Comparison of ENCODE assay signal across 8 cellular contexts in genomic region chr12:79737875-79738718, GRCh38. TPM values are rescaled to one million over a fixed set of nuclear protein-coding genes. Genes with fewer than 3 reads are reported as not detected.
A peak's percentile ranks its signal among the peaks of the same experiment; 100 is the strongest.
DNase-seq lines count a peak whose midpoint lies in the region; ATAC-seq, FAIRE-seq and TF ChIP-seq lines count a peak whose summit lies in the region.

No MANE protein-coding gene starts in this region.

- H3K9ac ChIP-seq in endothelial cell of umbilical vein (replicated peaks; ENCODE audit: extremely low read depth, insufficient read depth, low read length), result no peak overlapping the region
- H3K9ac ChIP-seq in neural cell (ENCODE audit: low read length), result no peak overlapping the region

- H3K79me2 ChIP-seq in endothelial cell of umbilical vein (ENCODE audit: control insufficient read depth, insufficient read depth, low read length) (no peaks in the 10 kb centered on the region), neural cell (replicated peaks; ENCODE audit: insufficient read depth, low read length) (no peaks in the 10 kb centered on the region)

- H3F3A ChIP-seq in neural cell (ENCODE audit: insufficient read depth, low read length, poor library complexity, severe bottlenecking), result no peaks in the 10 kb centered on the region

- BruUV-seq in endothelial cell of umbilical vein (replicated peaks; lab: Mats Ljungman, UMichigan), result no TSS peak

- ATAC-seq in HG02588 (IDR thresholded peaks at IDR 0.05; ENCODE audit: unreplicated experiment) (peak; percentile 79), RWPE2 (ENCODE audit: low read depth) (peak; percentile 89)

- FAIRE-seq in endothelial cell of umbilical vein (lab: Jason Lieb, UNC), result peak; percentile 77

- H3K27ac ChIP-seq in RWPE2 (ENCODE audit: poor library complexity, severe bottlenecking), result no peak overlapping the region
- H3K27ac ChIP-seq in endothelial cell of umbilical vein (ENCODE audit: insufficient read depth, low read depth, low read length), result no peak overlapping the region
- H3K27ac ChIP-seq in neural cell (ENCODE audit: low read length), result no peak overlapping the region

- H3K4me1 ChIP-seq in RWPE2 (ENCODE audit: insufficient read depth, poor library complexity, severe bottlenecking), result no peaks in the 10 kb centered on the region
- no peaks in the 10 kb centered on the region for H3K4me1 ChIP-seq in endothelial cell of umbilical vein (ENCODE audit: control insufficient read depth, extremely low read depth, insufficient read depth, low read length)

- no peaks in the 10 kb centered on the region for H3K27me3 ChIP-seq in RWPE2 (ENCODE audit: insufficient read depth, poor library complexity, severe bottlenecking)
- H3K27me3 ChIP-seq in endothelial cell of umbilical vein (ENCODE audit: control insufficient read depth in 2 of 2, insufficient read depth in 2 of 2, low read length in 2 of 2), result no peaks in the 10 kb centered on the region
- no peaks in the 10 kb centered on the region for H3K27me3 ChIP-seq in neural cell (ENCODE audit: insufficient read depth, low read depth, low read length)

- H3K4me3 ChIP-seq in RWPE2 (ENCODE audit: severe bottlenecking), result no peak overlapping the region
- H3K4me3 ChIP-seq in endothelial cell of umbilical vein (replicated peaks in 1 of 3; ENCODE audit: insufficient read depth in 1 of 3, low read depth in 1 of 3, low read length in 3 of 3), result no peak overlapping the region
- no peak overlapping the region for H3K4me3 ChIP-seq in neural cell (ENCODE audit: low read length)

- no peaks in the 10 kb centered on the region for H3K9me3 ChIP-seq in RWPE2 (ENCODE audit: severe bottlenecking)
- no peaks in the 10 kb centered on the region for H3K9me3 ChIP-seq in endothelial cell of umbilical vein (replicated peaks; ENCODE audit: control insufficient read depth, insufficient read depth, low read length)
- H3K9me3 ChIP-seq in neural cell (ENCODE audit: low read length), result no peaks in the 10 kb centered on the region

- DNase-seq in AG09319 (ENCODE audit: extremely low read depth, low read depth), result no peak
- peak; percentile 26 for DNase-seq in MV-4-11 (lab: John Stamatoyannopoulos, UW)
- DNase-seq in RWPE2 (ENCODE audit: low spot score), result no peak
- DNase-seq in endothelial cell of umbilical vein (ENCODE audit: low read depth, low spot score), result peak; percentile 80
- no peak for DNase-seq in activated CD8-positive, alpha-beta memory T cell treated with anti-CD3 and anti-CD28 coated beads, Interleukin-2, amount 50 U/mL, for 4 hours

- TF ChIP-seq CTCF in AG09319 (IDR thresholded peaks at IDR 0.05; ENCODE audit: low read depth, low read length) (peak; percentile 56), GM12874 (IDR thresholded peaks at IDR 0.05; ENCODE audit: insufficient read depth, low read depth, low read length) (peak; percentile 49), RWPE2 (IDR thresholded peaks at IDR 0.05; ENCODE audit: poor library complexity, severe bottlenecking) (peak; percentile 91), endothelial cell of umbilical vein (IDR thresholded peaks at IDR 0.05; ENCODE audit: extremely low read depth in 1 of 2, insufficient read depth in 1 of 2, low read depth in 1 of 2, low read length in 2 of 2) (peak; percentile 48 to 49), neural cell (IDR thresholded peaks at IDR 0.05; ENCODE audit: poor library complexity, severe bottlenecking) (peak; percentile 71)

- dilution Hi-C loops in endothelial cell of umbilical vein (cut with MboI; ENCODE audit: extremely low pct_ligation_motif_present, low sequenced_read_pairs), result no loop called here

- intact Hi-C loops in endothelial cell of umbilical vein (cut with micrococcal nuclease), result loop anchor here (1.0 to 2.0 kb wide), 6 partner anchors 47 to 449 kb away; no protein-coding TSS in a partner anchor

- H3K36me3 ChIP-seq in RWPE2 (ENCODE audit: low read depth), result no peaks in the 10 kb centered on the region
- H3K36me3 ChIP-seq in endothelial cell of umbilical vein (ENCODE audit: control insufficient read depth in 2 of 2, extremely low read depth in 1 of 2, insufficient read depth in 2 of 2, low read length in 2 of 2), result no peaks in the 10 kb centered on the region
- no peaks in the 10 kb centered on the region for H3K36me3 ChIP-seq in neural cell (ENCODE audit: insufficient read depth, low read length)

- POLR2A ChIA-PET in endothelial cell of umbilical vein (lab: Charles Lee), result interaction anchor here (1.1 kb wide), 1 partner anchor 177 kb away, joined by 3 read pairs; no protein-coding TSS in a partner anchor

- peak overlapping the region; percentile 64 for H2AFZ ChIP-seq in endothelial cell of umbilical vein (ENCODE audit: low read depth, low read length)
- no peak overlapping the region for H2AFZ ChIP-seq in neural cell (ENCODE audit: low read depth, low read length)

- no peak for TF ChIP-seq POLR2A in endothelial cell of umbilical vein (IDR thresholded peaks at IDR 0.05; ENCODE audit: low read depth, low read length)

- TF ChIP-seq EP300 in neural cell (conservative IDR thresholded peaks at IDR 0.05; ENCODE audit: poor library complexity, severe bottlenecking), result no peak

- H3K4me2 ChIP-seq in endothelial cell of umbilical vein (ENCODE audit: insufficient read depth, low read length), result no peak overlapping the region
- H3K4me2 ChIP-seq in neural cell (ENCODE audit: low read length), result no peak overlapping the region

- H3K9me2 ChIP-seq in neural cell (ENCODE audit: insufficient read depth, low read length), result no peaks in the 10 kb centered on the region

- TF ChIP-seq RAD21 in neural cell (conservative IDR thresholded peaks at IDR 0.05), result peak; percentile 65

- CTCF ChIA-PET in endothelial cell of umbilical vein (lab: Charles Lee), result interaction anchor here (0.7 to 2.6 kb wide), 20 partner anchors 11 to 449 kb away, joined by 3 to 12 read pairs (median 4); no protein-coding TSS in a partner anchor

- H3K9me1 ChIP-seq in endothelial cell of umbilical vein (replicated peaks; ENCODE audit: control insufficient read depth, extremely low read depth, insufficient read depth, low read length), result no peaks in the 10 kb centered on the region

- H4K20me1 ChIP-seq in endothelial cell of umbilical vein (replicated peaks; ENCODE audit: control insufficient read depth, extremely low read depth, insufficient read depth, low read length) (no peaks in the 10 kb centered on the region), neural cell (ENCODE audit: insufficient read depth) (no peaks in the 10 kb centered on the region)

TF ChIP-seq in endothelial cell of umbilical vein, 7 proteins besides CTCF, POLR2A, EP300 and RAD21:
- TF ChIP-seq, protein P1, sequence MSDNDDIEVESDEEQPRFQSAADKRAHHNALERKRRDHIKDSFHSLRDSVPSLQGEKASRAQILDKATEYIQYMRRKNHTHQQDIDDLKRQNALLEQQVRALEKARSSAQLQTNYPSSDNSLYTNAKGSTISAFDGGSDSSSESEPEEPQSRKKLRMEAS (IDR thresholded peaks at IDR 0.05; ENCODE audit: insufficient read depth, insufficient read length), result no peak
- peak; percentile 4 for TF ChIP-seq FOS (IDR thresholded peaks at IDR 0.05; ENCODE audit: borderline replicate concordance, insufficient read depth, low read length)
- TF ChIP-seq EZH2 (IDR thresholded peaks at IDR 0.05; ENCODE audit: borderline replicate concordance, low read depth, low read length, severe bottlenecking), result no peak
- TF ChIP-seq GATA2 (IDR thresholded peaks at IDR 0.05; ENCODE audit: insufficient read depth, insufficient read length, low read depth, low read length), result no peak
- TF ChIP-seq POLR2AphosphoS5 (IDR thresholded peaks at IDR 0.05; ENCODE audit: insufficient read depth, low read depth, low read length), result no peak

TF ChIP-seq in neural cell, 6 proteins besides CTCF, POLR2A, EP300 and RAD21:
- peak; percentile 75 for TF ChIP-seq SMC3 (conservative IDR thresholded peaks at IDR 0.05; ENCODE audit: poor library complexity)
- TF ChIP-seq TAF1 (IDR thresholded peaks at IDR 0.05; ENCODE audit: low read depth), result no peak

RNA-seq across cellular contexts. Expression of gene PAWR, which starts 47.3 kb away (rescaled TPM):
- total RNA-seq in endothelial cell of umbilical vein, result 154 and 175 TPM in 2 replicates
- 16.2 and 18.3 TPM in 2 replicates for polyA plus RNA-seq in endothelial cell of umbilical vein
- polyA plus RNA-seq in endothelial cell of umbilical vein (2011; cell fraction: cytosol; rRNA removed), result 10.5 and 13.0 TPM in 2 replicates
- polyA plus RNA-seq in endothelial cell of umbilical vein (2011; cell fraction: nucleus; rRNA removed), result 53.1 and 81.3 TPM in 2 replicates
- polyA plus RNA-seq in endothelial cell of umbilical vein (2012), result 82.5 and 115 TPM in 2 replicates
- polyA minus RNA-seq in endothelial cell of umbilical vein, result 32.5 and 37.7 TPM in 2 replicates
- 30.2 TPM for polyA minus RNA-seq in endothelial cell of umbilical vein (2011; cell fraction: cytosol; rRNA and poly(A)+ RNA removed)
- 112 and 127 TPM in 2 replicates for polyA minus RNA-seq in endothelial cell of umbilical vein (2011; cell fraction: nucleus; rRNA and poly(A)+ RNA removed)
- 5.8 and 13.4 TPM in 2 replicates for polyA plus RNA-seq in neural cell
- 13.9 and 14.2 TPM in 2 replicates for polyA minus RNA-seq in neural cell

Comparison
In these comparisons a context has a peak if more than half of its experiments do, and no peak if none do; other contexts are left out.
1. DNase-seq: peak in MV-4-11 (single experiment) and endothelial cell of umbilical vein (single experiment); none in AG09319 (single experiment), RWPE2 (single experiment) and activated CD8-positive, alpha-beta memory T cell treated with anti-CD3 and anti-CD28 coated beads, Interleukin-2, amount 50 U/mL, for 4 hours (single experiment).
2. Peak in every context shown above with its lines, with median percentiles within 50 percentile points of each other: CTCF ChIP-seq.